In genomic region chr5:168985454-168985853, GRCh38 we compare ENCODE assay signal across 30 cellular contexts.
"Had no signal": no experiment of that assay in that cellular context is flagged by ENCODE, and none has a peak within 500 bp of the region (broad histone marks: within the 10 kb centered on the region; RNA-seq: fewer than 3 reads in every experiment).

No MANE protein-coding gene starts in this region.

- H3K9me3 ChIP-seq: ascending aorta, breast epithelium, colonic mucosa had no signal

- H3K27ac Mint-ChIP-seq: activated CD4-positive, alpha-beta memory T cell treated with anti-CD3 and anti-CD28 coated beads, Interleukin-2, amount 10 ng/mL, durations not matched to agents 7 days and 5 days; activated CD4-positive, alpha-beta T cell treated with anti-CD3 and anti-CD28 coated beads for 36 hours; activated CD4-positive, alpha-beta T cell treated with anti-CD3 and anti-CD28 coated beads, Interleukin-2, amount 10 ng/mL, durations not matched to agents 7 days and 5 days; activated naive CD4-positive, alpha-beta T cell treated with anti-CD3 and anti-CD28 coated beads, Interleukin-2, amount 10 ng/mL, durations not matched to agents 7 days and 5 days; activated naive CD4-positive, alpha-beta T cell treated with anti-CD3 and anti-CD28 coated beads, Interleukin-2, amount 50 U/mL, for 72 hours; activated naive CD8-positive, alpha-beta T cell treated with anti-CD3 and anti-CD28 coated beads, Interleukin-2, amount 10 ng/mL, durations not matched to agents 7 days and 5 days; activated T-cell treated with anti-CD3 and anti-CD28 coated beads, Interleukin-2, amount 50 U/mL, for 24 hours; activated T-cell treated with anti-CD3 and anti-CD28 coated beads, Interleukin-2, amount 50 U/mL, for 72 hours; T-helper 17 cell; T-helper 2 cell treated with Interferon-gamma antibody and Interleukin-4, amounts not matched to agents 5 μg/mL and 100 μg/mL, for 36 hours had no signal

- H3K4me3 Mint-ChIP-seq: activated CD4-positive, alpha-beta memory T cell treated with anti-CD3 and anti-CD28 coated beads, Interleukin-2, amount 10 ng/mL, durations not matched to agents 7 days and 5 days; activated CD4-positive, alpha-beta T cell treated with anti-CD3 and anti-CD28 coated beads for 36 hours; activated CD4-positive, alpha-beta T cell treated with anti-CD3 and anti-CD28 coated beads, Interleukin-2, amount 10 ng/mL, durations not matched to agents 7 days and 5 days; activated naive CD4-positive, alpha-beta T cell treated with anti-CD3 and anti-CD28 coated beads, Interleukin-2, amount 10 ng/mL, durations not matched to agents 7 days and 5 days; activated naive CD8-positive, alpha-beta T cell treated with anti-CD3 and anti-CD28 coated beads, Interleukin-2, amount 10 ng/mL, durations not matched to agents 7 days and 5 days; activated T-cell treated with anti-CD3 and anti-CD28 coated beads, Interleukin-2, amount 50 U/mL, for 24 hours; activated T-cell treated with anti-CD3 and anti-CD28 coated beads, Interleukin-2, amount 50 U/mL, for 72 hours; brain; T-helper 17 cell; T-helper 2 cell treated with Interferon-gamma antibody and Interleukin-4, amounts not matched to agents 5 μg/mL and 100 μg/mL, for 36 hours had no signal

- H3K27ac ChIP-seq: ascending aorta, breast epithelium, cardiac muscle cell, colonic mucosa, WERI-Rb-1 had no signal

- DNase-seq: activated CD4-positive, alpha-beta memory T cell treated with anti-CD3 and anti-CD28 coated beads, Interleukin-2, amount 10 ng/mL, durations not matched to agents 7 days and 5 days; activated CD4-positive, alpha-beta T cell treated with anti-CD3 and anti-CD28 coated beads for 36 hours; activated CD4-positive, alpha-beta T cell treated with anti-CD3 and anti-CD28 coated beads, Interleukin-2, amount 10 ng/mL, durations not matched to agents 7 days and 5 days; activated CD4-positive, alpha-beta T cell treated with anti-CD3 and anti-CD28 coated beads, Interleukin-2, amount 50 U/mL, for 4 hours; activated CD4-positive, CD25-positive, alpha-beta regulatory T cell; activated CD4-positive, CD25-positive, alpha-beta regulatory T cell treated with anti-CD3 and anti-CD28 coated beads, Interleukin-2, amount 50 U/mL, for 72 hours; activated CD8-positive, alpha-beta memory T cell treated with anti-CD3 and anti-CD28 coated beads, Interleukin-2, amount 50 U/mL, for 48 hours; activated gamma-delta T cell; activated naive CD4-positive, alpha-beta T cell; activated naive CD4-positive, alpha-beta T cell treated with anti-CD3 and anti-CD28 coated beads, Interleukin-2, amount 10 ng/mL, durations not matched to agents 7 days and 5 days; activated naive CD8-positive, alpha-beta T cell treated with anti-CD3 and anti-CD28 coated beads, Interleukin-2, amount 10 ng/mL, durations not matched to agents 7 days and 5 days; activated T-cell treated with anti-CD3 and anti-CD28 coated beads for 4 hours; activated T-cell treated with anti-CD3 and anti-CD28 coated beads, Interleukin-2, amount 50 U/mL, for 24 hours; activated T-cell treated with anti-CD3 and anti-CD28 coated beads, Interleukin-2, amount 50 U/mL, for 72 hours; central memory CD4-positive, alpha-beta T cell; cerebellar nuclear complex; colonic mucosa; effector CD8-positive, alpha-beta T cell; foreskin fibroblast; T-helper 1 cell; T-helper 17 cell; T1000; WERI-Rb-1 had no signal

- H3K4me1 Mint-ChIP-seq: activated CD4-positive, alpha-beta memory T cell treated with anti-CD3 and anti-CD28 coated beads, Interleukin-2, amount 10 ng/mL, durations not matched to agents 7 days and 5 days; activated CD4-positive, alpha-beta T cell treated with anti-CD3 and anti-CD28 coated beads, Interleukin-2, amount 10 ng/mL, durations not matched to agents 7 days and 5 days; activated naive CD4-positive, alpha-beta T cell treated with anti-CD3 and anti-CD28 coated beads, Interleukin-2, amount 10 ng/mL, durations not matched to agents 7 days and 5 days; activated naive CD8-positive, alpha-beta T cell treated with anti-CD3 and anti-CD28 coated beads, Interleukin-2, amount 10 ng/mL, durations not matched to agents 7 days and 5 days; T-helper 17 cell had no signal

- H3K27me3 ChIP-seq: ascending aorta, breast epithelium, cardiac muscle cell, colonic mucosa had no signal

- H3K4me1 ChIP-seq: breast epithelium, colonic mucosa had no signal

- H3K9me3 Mint-ChIP-seq: activated CD4-positive, alpha-beta memory T cell treated with anti-CD3 and anti-CD28 coated beads, Interleukin-2, amount 10 ng/mL, durations not matched to agents 7 days and 5 days; activated CD4-positive, alpha-beta T cell treated with anti-CD3 and anti-CD28 coated beads, Interleukin-2, amount 10 ng/mL, durations not matched to agents 7 days and 5 days; activated naive CD4-positive, alpha-beta T cell treated with anti-CD3 and anti-CD28 coated beads, Interleukin-2, amount 10 ng/mL, durations not matched to agents 7 days and 5 days; activated naive CD4-positive, alpha-beta T cell treated with anti-CD3 and anti-CD28 coated beads, Interleukin-2, amount 50 U/mL, for 72 hours; activated naive CD8-positive, alpha-beta T cell treated with anti-CD3 and anti-CD28 coated beads, Interleukin-2, amount 10 ng/mL, durations not matched to agents 7 days and 5 days; activated T-cell treated with anti-CD3 and anti-CD28 coated beads, Interleukin-2, amount 50 U/mL, for 24 hours; activated T-cell treated with anti-CD3 and anti-CD28 coated beads, Interleukin-2, amount 50 U/mL, for 72 hours; brain; T-helper 2 cell treated with Interferon-gamma antibody and Interleukin-4, amounts not matched to agents 5 μg/mL and 100 μg/mL, for 36 hours had no signal

- ATAC-seq: activated CD4-positive, alpha-beta T cell treated with anti-CD3 and anti-CD28 coated beads for 36 hours; activated naive CD4-positive, alpha-beta T cell treated with anti-CD3 and anti-CD28 coated beads, Interleukin-2, amount 50 U/mL, for 72 hours; activated T-cell treated with anti-CD3 and anti-CD28 coated beads, Interleukin-2, amount 50 U/mL, for 72 hours; esophagus mucosa; T-helper 17 cell had no signal

- H3K36me3 Mint-ChIP-seq: activated naive CD4-positive, alpha-beta T cell treated with anti-CD3 and anti-CD28 coated beads, Interleukin-2, amount 10 ng/mL, durations not matched to agents 7 days and 5 days; activated naive CD4-positive, alpha-beta T cell treated with anti-CD3 and anti-CD28 coated beads, Interleukin-2, amount 50 U/mL, for 72 hours; activated naive CD8-positive, alpha-beta T cell treated with anti-CD3 and anti-CD28 coated beads, Interleukin-2, amount 10 ng/mL, durations not matched to agents 7 days and 5 days; brain had no signal

- H3K36me3 ChIP-seq: ascending aorta, breast epithelium, cardiac muscle cell, colonic mucosa, WERI-Rb-1 had no signal

- H3K4me3 ChIP-seq: ascending aorta, breast epithelium, cardiac muscle cell, colonic mucosa had no signal
